Comparison of ENCODE assay signal across 8 cellular contexts in the genomic region with DNA sequence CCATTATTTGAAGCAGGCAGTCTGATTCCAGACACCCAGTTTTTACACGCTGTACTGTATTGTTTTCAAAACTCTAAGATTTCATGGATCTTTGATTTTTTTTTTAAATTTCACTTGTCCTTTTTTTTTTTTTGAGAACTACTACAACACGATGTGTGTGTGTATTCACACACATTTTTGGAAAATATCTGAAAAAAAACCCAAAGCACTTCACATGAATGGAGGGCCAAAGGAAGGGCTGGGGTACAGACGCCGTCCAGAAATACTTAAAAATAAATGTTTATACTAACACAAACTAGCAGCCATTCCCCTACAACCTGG. TPM values are rescaled to one million over a fixed set of nuclear protein-coding genes. Genes with fewer than 3 reads are reported as not detected.
DNase-seq lines count a peak whose midpoint lies in the region; ATAC-seq and TF ChIP-seq lines count a peak whose summit lies in the region.

No MANE protein-coding gene starts in this region.

- peaks cover 40% of the 10 kb centered on the region for H3K4me1 ChIP-seq in left ventricle myocardium inferior
- H3K4me1 ChIP-seq in mesenchymal stem cell (ENCODE audit: control insufficient read depth, insufficient read depth, low read depth, low read length) = peaks cover 5% of the 10 kb centered on the region
- H3K4me1 ChIP-seq in uterus = no peaks in the 10 kb centered on the region

- H4K8ac ChIP-seq in mesenchymal stem cell (ENCODE audit: low read length) = no peak overlapping the region

- no peak overlapping the region for H2BK120ac ChIP-seq in mesenchymal stem cell (ENCODE audit: low read depth, low read length)

- in situ Hi-C loops in astrocyte of the spinal cord (cut with HindIII; ENCODE audit: low sequenced_read_pairs) = no loop called here

- H3K9ac ChIP-seq in mesenchymal stem cell (ENCODE audit: low read length) = peak overlapping the region; percentile 96

- no peak overlapping the region for H2BK5ac ChIP-seq in mesenchymal stem cell (ENCODE audit: low read depth, low read length, poor library complexity, severe bottlenecking)

- no peak overlapping the region for H3K4ac ChIP-seq in mesenchymal stem cell (ENCODE audit: low read depth in 1 of 2, low read length in 2 of 2)

- ATAC-seq in left cardiac atrium (no peak), GM18519 (IDR thresholded peaks at IDR 0.05; ENCODE audit: low FRiP score, unreplicated experiment) (no peak)

- H3K9me3 ChIP-seq in left ventricle myocardium inferior (replicated peaks) = no peaks in the 10 kb centered on the region
- H3K9me3 ChIP-seq in mesenchymal stem cell (ENCODE audit: control insufficient read depth, low read length) = no peaks in the 10 kb centered on the region
- no peaks in the 10 kb centered on the region for H3K9me3 ChIP-seq in uterus

- H3K18ac ChIP-seq in mesenchymal stem cell (ENCODE audit: low read depth in 1 of 2, low read length in 2 of 2) = no peak overlapping the region

- H3K79me1 ChIP-seq in mesenchymal stem cell (replicated peaks; ENCODE audit: low read length, poor library complexity, severe bottlenecking) = peaks cover 4% of the 10 kb centered on the region

- DNase-seq in left ventricle myocardium inferior (no peak), left cardiac atrium (no peak), astrocyte of the spinal cord (ENCODE audit: low read depth, low spot score) (no peak), mesenchymal stem cell (no peak), uterus (no peak), NCI-H446 treated with DMSO at 0.1 percent for 48 hours (lab: John Stamatoyannopoulos, UW) (no peak), DMS153 treated with DMSO at 0.1 percent for 48 hours (lab: John Stamatoyannopoulos, UW; ENCODE audit: unreplicated experiment) (no peak)

- no peak overlapping the region for H2BK15ac ChIP-seq in mesenchymal stem cell (ENCODE audit: low read depth, poor library complexity, severe bottlenecking)

- H3K4me3 ChIP-seq in left ventricle myocardium inferior (peak overlapping the region; percentile 94), astrocyte of the spinal cord (ENCODE audit: low read depth, low read length) (peak overlapping the region; percentile 75), mesenchymal stem cell (ENCODE audit: insufficient read depth in 1 of 2, low read depth in 1 of 2, low read length in 2 of 2) (peak overlapping the region in 1 of 2 experiments; percentile 88), uterus (peak overlapping the region; percentile 47 to 88)

- no peaks in the 10 kb centered on the region for H3K27me3 ChIP-seq in left ventricle myocardium inferior (ENCODE audit: low read depth)
- no peaks in the 10 kb centered on the region for H3K27me3 ChIP-seq in mesenchymal stem cell (ENCODE audit: control insufficient read depth in 1 of 2, insufficient read depth in 1 of 2, low read length in 2 of 2)
- H3K27me3 ChIP-seq in uterus = no peaks in the 10 kb centered on the region

- H3K14ac ChIP-seq in mesenchymal stem cell (ENCODE audit: low read length in 2 of 2) = no peak overlapping the region

- 20% methylated on average over 3 of the region's 4 CpGs for WGBS in mesenchymal stem cell

- H3K36me3 ChIP-seq in left ventricle myocardium inferior = peaks cover 27% of the 10 kb centered on the region
- peaks cover 8 to 25% of the 10 kb centered on the region in 2 experiments for H3K36me3 ChIP-seq in mesenchymal stem cell (ENCODE audit: control insufficient read depth in 1 of 2, insufficient read depth in 2 of 2, low read depth in 1 of 2, low read length in 2 of 2)
- no peaks in the 10 kb centered on the region for H3K36me3 ChIP-seq in uterus

- TF ChIP-seq POLR2A in uterus (IDR thresholded peaks at IDR 0.05) = no peak

- H2AK5ac ChIP-seq in mesenchymal stem cell (ENCODE audit: low read length, severe bottlenecking) = no peak overlapping the region

- H4K91ac ChIP-seq in mesenchymal stem cell (ENCODE audit: low read length) = no peak overlapping the region

- H3K27ac ChIP-seq in left ventricle myocardium inferior (replicated peaks) (peak overlapping the region; percentile 91), mesenchymal stem cell (ENCODE audit: low read length, poor library complexity, severe bottlenecking) (peak overlapping the region; percentile 71), uterus (peak overlapping the region; percentile 84 to 89)

- no peak overlapping the region for H2BK12ac ChIP-seq in mesenchymal stem cell (ENCODE audit: low read length in 2 of 2)

- peak overlapping the region; percentile 23 for H2AFZ ChIP-seq in mesenchymal stem cell (ENCODE audit: low read depth, low read length)

- H3K4me2 ChIP-seq in mesenchymal stem cell (ENCODE audit: low read length, poor library complexity, severe bottlenecking) = peak overlapping the region; percentile 67

- intact Hi-C loops in left ventricle myocardium inferior (cut with micrococcal nuclease) = no loop called here
- intact Hi-C loops in left cardiac atrium (cut with DNase I) = loop anchor here in 1 of 2 donors (10.0 kb wide), 1 partner anchor 274 kb away; no protein-coding TSS in a partner anchor
- intact Hi-C loops in uterus (cut with DNase I; ENCODE audit: low total_unique reads) = no loop called here

- H3K23ac ChIP-seq in mesenchymal stem cell (ENCODE audit: low read length in 2 of 2) = no peak overlapping the region

- TF ChIP-seq CTCF in left ventricle myocardium inferior (IDR thresholded peaks at IDR 0.05; ENCODE audit: borderline replicate concordance) (no peak), astrocyte of the spinal cord (IDR thresholded peaks at IDR 0.05; ENCODE audit: low read depth, low read length) (no peak), uterus (IDR thresholded peaks at IDR 0.05) (no peak)

RNA-seq across cellular contexts. Expression of a gene that starts 0.3 kb away (rescaled TPM):
- total RNA-seq in left ventricle myocardium inferior (54.8 TPM), left cardiac atrium (10 to 100 TPM; 57.4 to 75.3 TPM), uterus (10 to 100 TPM; 23.8 to 93.0 (median 51.1) TPM)
- 174 TPM for polyA plus RNA-seq in mesenchymal stem cell (2013, experiment 1 of 2)
- polyA plus RNA-seq in mesenchymal stem cell (2013, experiment 2 of 2) = 181 TPM

RNA-seq across cellular contexts. Expression of a gene that starts 26.3 kb away (rescaled TPM):
- total RNA-seq in left ventricle myocardium inferior = 60.4 TPM
- total RNA-seq in left cardiac atrium = 10 to 100 TPM; 51.5 to 55.2 TPM
- polyA plus RNA-seq in mesenchymal stem cell (2013, experiment 1 of 2) = 65.9 TPM
- polyA plus RNA-seq in mesenchymal stem cell (2013, experiment 2 of 2) = 66.4 TPM
- total RNA-seq in uterus = 100 to 1,000 TPM in 1 of 4 donors, 10 to 100 TPM in 3; 28.5 to 763 (median 38.4) TPM

RNA-seq across cellular contexts. Expression of a gene that starts 28.9 kb away (rescaled TPM):
- total RNA-seq in left ventricle myocardium inferior (99.5 TPM), left cardiac atrium (10 to 100 TPM; 67.3 to 76.4 TPM), uterus (100 to 1,000 TPM in 1 of 4 donors, 10 to 100 TPM in 3; 40.0 to 147 (median 87.7) TPM)
- polyA plus RNA-seq in mesenchymal stem cell (2013, experiment 1 of 2) = 14.0 TPM
- 14.7 TPM for polyA plus RNA-seq in mesenchymal stem cell (2013, experiment 2 of 2)
